Comparison of ENCODE assay signal across 8 cellular contexts in the genomic region with DNA sequence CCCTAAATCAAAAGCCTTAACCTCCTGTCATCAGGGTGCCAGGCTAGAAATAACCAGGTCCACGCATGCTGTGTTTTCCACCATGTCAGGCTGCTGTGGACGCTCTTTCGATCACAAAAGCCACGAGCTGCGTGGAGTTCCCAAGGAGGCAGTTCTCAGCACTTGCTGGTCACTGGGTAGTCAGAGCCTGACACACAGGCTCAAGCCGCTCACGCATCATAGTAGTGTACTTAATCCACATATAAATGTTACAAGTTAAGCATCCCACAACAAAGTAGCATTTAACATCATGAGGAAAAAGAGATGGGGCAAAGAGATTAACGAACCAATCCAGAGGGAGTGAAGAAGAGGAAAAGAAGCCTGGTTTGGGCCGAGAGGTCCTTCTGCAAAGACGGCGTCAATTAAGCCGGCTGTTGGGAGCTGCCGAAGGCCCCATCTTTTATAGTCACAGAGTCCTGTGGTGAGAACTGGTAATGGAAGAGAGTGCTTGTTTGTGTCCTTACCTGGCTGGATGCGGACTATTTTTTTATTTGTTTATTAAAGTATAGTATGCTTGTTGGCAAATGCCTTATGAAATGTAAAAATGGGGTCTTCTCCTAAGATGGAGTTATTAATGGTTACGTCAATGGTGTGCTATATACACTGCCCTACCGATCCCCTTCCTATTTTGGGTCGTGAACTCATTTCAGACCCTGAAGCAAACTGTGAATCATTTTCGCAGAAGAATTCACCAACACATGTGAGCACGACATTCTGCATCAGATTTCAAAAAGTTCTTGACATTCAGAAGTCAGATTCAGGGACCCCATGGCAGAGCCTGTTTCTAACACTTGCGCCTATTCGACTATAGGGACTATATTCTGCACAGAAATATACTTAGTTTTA. TPM values are rescaled to one million over a fixed set of nuclear protein-coding genes. Genes with fewer than 3 reads are reported as not detected.
A peak's percentile ranks its signal among the peaks of the same experiment; 100 is the strongest.
DNase-seq lines count a peak whose midpoint lies in the region; ATAC-seq, FAIRE-seq and TF ChIP-seq lines count a peak whose summit lies in the region.

No MANE protein-coding gene starts in this region.

- H3K27me3 ChIP-seq in NT2/D1 (ENCODE audit: insufficient read depth, insufficient read length): no peaks in the 10 kb centered on the region
- no peaks in the 10 kb centered on the region for H3K27me3 ChIP-seq in bronchial epithelial cell (ENCODE audit: control insufficient read depth, insufficient read depth, low read length)
- no peaks in the 10 kb centered on the region for H3K27me3 ChIP-seq in thoracic aorta (replicated peaks; ENCODE audit: insufficient read depth)

- H3K4me3 ChIP-seq in NT2/D1 (ENCODE audit: insufficient read length, low read depth): peak overlapping the region; percentile 75
- peak overlapping the region; percentile 65 for H3K4me3 ChIP-seq in bronchial epithelial cell (ENCODE audit: low read depth, low read length)
- peak overlapping the region; percentile 38 for H3K4me3 ChIP-seq in lower leg skin (ENCODE audit: low read depth, poor library complexity, severe bottlenecking)
- H3K4me3 ChIP-seq in thoracic aorta: peak overlapping the region; percentile 84

- H3K36me3 ChIP-seq in NT2/D1 (ENCODE audit: insufficient read depth, insufficient read length, low read length) (peaks cover 15% of the 10 kb centered on the region), bronchial epithelial cell (ENCODE audit: control insufficient read depth, insufficient read depth, low read length) (no peaks in the 10 kb centered on the region), thoracic aorta (no peaks in the 10 kb centered on the region)

- intact Hi-C loops in lower leg skin (cut with DNase I; ENCODE audit: low total_unique reads): no loop called here

- H3K4me1 ChIP-seq in NT2/D1 (ENCODE audit: insufficient read depth, insufficient read length) (no peaks in the 10 kb centered on the region), thoracic aorta (ENCODE audit: control insufficient read depth in 1 of 2, low read depth in 2 of 2) (peaks cover 29 to 38% of the 10 kb centered on the region in 2 donors)

- H3K9ac ChIP-seq in NT2/D1 (ENCODE audit: insufficient read length, low read depth): peak overlapping the region; percentile 92

- peak overlapping the region; percentile 61 to 99 for H3K27ac ChIP-seq in thoracic aorta

- FAIRE-seq in bronchial epithelial cell (lab: Jason Lieb, UNC): no peak

- WGBS in lower leg skin, 2 donors: 23 to 25% methylated on average over 21 of the region's 21 CpGs

- DNase-seq in A172 (ENCODE audit: low spot score): peak; percentile 39
- peak; percentile 63 for DNase-seq in ELR (ENCODE audit: low read depth)
- DNase-seq in NT2/D1 (ENCODE audit: low read depth, low spot score): no peak
- DNase-seq in bronchial epithelial cell (ENCODE audit: low read depth): peak; percentile 56
- DNase-seq in lower leg skin (ENCODE audit: low spot score in 2 of 2): no peak
- no peak for DNase-seq in thoracic aorta (ENCODE audit: low spot score)

- no peak for TF ChIP-seq POLR2A in lower leg skin (IDR thresholded peaks at IDR 0.05)

- TF ChIP-seq CTCF in bronchial epithelial cell (IDR thresholded peaks at IDR 0.05; ENCODE audit: insufficient read depth, low read length, severe bottlenecking) (no peak), lower leg skin (IDR thresholded peaks at IDR 0.05) (no peak), thoracic aorta (IDR thresholded peaks at IDR 0.05) (no peak)

- no peaks in the 10 kb centered on the region for H3K9me3 ChIP-seq in NT2/D1 (ENCODE audit: insufficient read depth, low read length)
- H3K9me3 ChIP-seq in thoracic aorta: no peaks in the 10 kb centered on the region

- ATAC-seq in HG02763 (IDR thresholded peaks at IDR 0.05; ENCODE audit: unreplicated experiment) (peak; percentile 1), thoracic aorta (ENCODE audit: insufficient number of reproducible peaks, low FRiP score, low read depth) (peak; percentile 32), GM18519 (IDR thresholded peaks at IDR 0.05; ENCODE audit: low FRiP score, unreplicated experiment) (no peak)

RNA-seq across cellular contexts. Expression of a gene that starts 0.7 kb away (rescaled TPM):
- total RNA-seq in A172 (2014; rRNA removed; shearing (Covaris generic)): 22.5 and 28.4 TPM in 2 replicates
- total RNA-seq in bronchial epithelial cell (6.3 and 8.8 TPM in 2 replicates), lower leg skin (10 to 100 TPM; 12.1 to 23.2 (median 13.4) TPM), thoracic aorta (10 to 100 TPM; 23.6 to 35.7 TPM)

RNA-seq across cellular contexts. Expression of a gene that starts 1.0 kb away (rescaled TPM):
- total RNA-seq in A172 (2014; rRNA removed; shearing (Covaris generic)): 57.5 and 57.9 TPM in 2 replicates
- total RNA-seq in bronchial epithelial cell (23.7 and 37.0 TPM in 2 replicates), lower leg skin (10 to 100 TPM; 10.2 to 18.4 (median 14.8) TPM), thoracic aorta (10 to 100 TPM; 11.4 to 17.5 TPM)

Comparison
In these comparisons a context has a peak if more than half of its experiments do, and no peak if none do; other contexts are left out.
1. DNase-seq: peak in A172 (single experiment), ELR (single experiment) and bronchial epithelial cell (single experiment); none in NT2/D1 (single experiment), lower leg skin (0 of 2) and thoracic aorta (single experiment).
2. Peak in every context shown above with its lines, with median percentiles within 50 percentile points of each other: H3K4me3 ChIP-seq.